ENCODE assay signal across 8 cellular contexts in genomic region chrX:70196961-70197805, GRCh38. TPM values are rescaled to one million over a fixed set of nuclear protein-coding genes. Genes with fewer than 3 reads are reported as not detected.
DNase-seq lines count a peak whose midpoint lies in the region; ATAC-seq, FAIRE-seq and TF ChIP-seq lines count a peak whose summit lies in the region.

No MANE protein-coding gene starts in this region.

- CTCF ChIA-PET in Caco-2 (lab: Charles Lee), result interaction anchor here (0.9 to 1.0 kb wide), 2 partner anchors 64 to 66 kb away, joined by 3 to 4 read pairs; partner anchors contain the start of gene IGBP1

- peak overlapping the region; percentile 49 for H3K4me3 Mint-ChIP-seq in Caco-2 (ENCODE audit: unreplicated experiment)

- H3K9me3 ChIP-seq in Caco-2 (no peaks in the 10 kb centered on the region), RWPE2 (ENCODE audit: severe bottlenecking) (no peaks in the 10 kb centered on the region), left ventricle myocardium inferior (replicated peaks) (no peaks in the 10 kb centered on the region)

- ATAC-seq in GM19395 (IDR thresholded peaks at IDR 0.05; ENCODE audit: unreplicated experiment) (peak; percentile 93), RWPE2 (ENCODE audit: low read depth) (peak; percentile 74)

- TF ChIP-seq CTCF in Caco-2 (IDR thresholded peaks at IDR 0.05; ENCODE audit: insufficient read depth in 1 of 2, low read depth in 1 of 2, low read length in 1 of 2, severe bottlenecking in 1 of 2, unreplicated experiment in 1 of 2), result peak; percentile 22 to 57
- peak; percentile 68 for TF ChIP-seq CTCF in RWPE2 (IDR thresholded peaks at IDR 0.05; ENCODE audit: poor library complexity, severe bottlenecking)
- TF ChIP-seq CTCF in left ventricle myocardium inferior (IDR thresholded peaks at IDR 0.05; ENCODE audit: borderline replicate concordance), result peak; percentile 68

- H3K4me1 ChIP-seq in Caco-2 (no peaks in the 10 kb centered on the region), RWPE2 (ENCODE audit: insufficient read depth, poor library complexity, severe bottlenecking) (no peaks in the 10 kb centered on the region), left ventricle myocardium inferior (no peaks in the 10 kb centered on the region)

- H3K36me3 ChIP-seq in Caco-2 (ENCODE audit: control insufficient read depth, insufficient read depth, low read length) (no peaks in the 10 kb centered on the region), RWPE2 (ENCODE audit: low read depth) (no peaks in the 10 kb centered on the region), left ventricle myocardium inferior (no peaks in the 10 kb centered on the region)

- H3K4me1 Mint-ChIP-seq in Caco-2 (ENCODE audit: low read depth, unreplicated experiment), result no peaks in the 10 kb centered on the region

- DNase-seq in Caco-2 (peak; percentile 48 to 75), HTR-8/SVneo (ENCODE audit: insufficient read length, low spot score) (peak; percentile 71), RWPE2 (ENCODE audit: low spot score) (no peak), left ventricle myocardium inferior (peak; percentile 11), amniotic stem cell (lab: John Stamatoyannopoulos, UW) (no peak)
- DNase-seq in activated gamma-delta T cell treated with anti-CD3 and anti-CD28 coated beads, Interleukin-2, amount 50 U/mL, for 16 hours (ENCODE audit: low read depth), result peak; percentile 43
- DNase-seq in stimulated activated CD4-positive, alpha-beta T cell treated with anti-CD3 and anti-CD28 coated beads, Interleukin-15, amount 100 ng/mL, for 24 hours, result peak; percentile 71

- H3K36me3 Mint-ChIP-seq in Caco-2 (ENCODE audit: insufficient read depth, unreplicated experiment), result no peaks in the 10 kb centered on the region

- no TSS peak for BruUV-seq in Caco-2 (replicated peaks; lab: Mats Ljungman, UMichigan)

- FAIRE-seq in HTR-8/SVneo (lab: Jason Lieb, UNC), result peak; percentile 73

- no peak overlapping the region for H3K27ac Mint-ChIP-seq in Caco-2 (ENCODE audit: unreplicated experiment)

- POLR2A ChIA-PET in Caco-2 (lab: Charles Lee), result no interaction called here

- intact Hi-C loops in Caco-2 (cut with micrococcal nuclease; ENCODE audit: unreplicated experiment), result loop anchor here (1.0 to 10.0 kb wide), 2 partner anchors 66 to 468 kb away; no protein-coding TSS in a partner anchor
- intact Hi-C loops in left ventricle myocardium inferior (cut with micrococcal nuclease), result loop anchor here (5.0 kb wide), 1 partner anchor 65 kb away; the partner anchor contains the start of gene P2RY4

- no peak overlapping the region for H3K4me3 ChIP-seq in Caco-2 (ENCODE audit: low read depth, low read length)
- H3K4me3 ChIP-seq in RWPE2 (ENCODE audit: severe bottlenecking), result no peak overlapping the region
- H3K4me3 ChIP-seq in left ventricle myocardium inferior, result no peak overlapping the region

- peaks cover 4% of the 10 kb centered on the region for H3K27me3 Mint-ChIP-seq in Caco-2 (ENCODE audit: insufficient read depth, unreplicated experiment)

- H3K27me3 ChIP-seq in Caco-2 (replicated peaks; ENCODE audit: control insufficient read depth, insufficient read depth, low read length) (no peaks in the 10 kb centered on the region), RWPE2 (ENCODE audit: insufficient read depth, poor library complexity, severe bottlenecking) (no peaks in the 10 kb centered on the region), left ventricle myocardium inferior (ENCODE audit: low read depth) (no peaks in the 10 kb centered on the region)

- H3K27ac ChIP-seq in RWPE2 (ENCODE audit: poor library complexity, severe bottlenecking), result no peak overlapping the region
- no peak overlapping the region for H3K27ac ChIP-seq in left ventricle myocardium inferior (replicated peaks)

- H3K9me3 Mint-ChIP-seq in Caco-2 (ENCODE audit: unreplicated experiment), result no peaks in the 10 kb centered on the region

RNA-seq across cellular contexts. Expression of gene DGAT2L6, which starts 19.9 kb away (rescaled TPM):
- total RNA-seq in Caco-2 (2022) (not detected in 2 replicates), left ventricle myocardium inferior (not detected)

RNA-seq across cellular contexts. Expression of gene AWAT1, which starts 37.3 kb away (rescaled TPM):
- not detected in 2 replicates for total RNA-seq in Caco-2 (2022)
- not detected for total RNA-seq in left ventricle myocardium inferior

Comparison
In these comparisons a context has a peak if more than half of its experiments do, and no peak if none do; other contexts are left out.
1. DNase-seq: peak in Caco-2 (2 of 2), HTR-8/SVneo (single experiment), activated gamma-delta T cell treated with anti-CD3 and anti-CD28 coated beads, Interleukin-2, amount 50 U/mL, for 16 hours (single experiment), left ventricle myocardium inferior (single experiment) and stimulated activated CD4-positive, alpha-beta T cell treated with anti-CD3 and anti-CD28 coated beads, Interleukin-15, amount 100 ng/mL, for 24 hours (single experiment); none in RWPE2 (single experiment) and amniotic stem cell (single experiment).
2. Peak in every context shown above with its lines, with median percentiles within 50 percentile points of each other: CTCF ChIP-seq.